Comparison of ENCODE assay signal across 14 cellular contexts in genomic region chr9:113712053-113712452, GRCh38.
A peak's percentile ranks its signal among the peaks of the same experiment; 100 is the strongest.
DNase-seq lines count a peak whose midpoint lies in the region; ATAC-seq and TF ChIP-seq lines count a peak whose summit lies in the region.
"Had no signal": no experiment of that assay in that cellular context is flagged by ENCODE, and none has a peak within 500 bp of the region (broad histone marks: within the 10 kb centered on the region; RNA-seq: fewer than 3 reads in every experiment).

No MANE protein-coding gene starts in this region.

- no peak overlapping the region for H2BK20ac ChIP-seq in IMR-90 (ENCODE audit: low read depth, low read length)

- dilution Hi-C loops in IMR-90 (cut with HindIII; ENCODE audit: low sequenced_read_pairs, unreplicated experiment) = no loop called here

- no peaks in the 10 kb centered on the region for H3K36me3 ChIP-seq in IMR-90 (ENCODE audit: control insufficient read depth, insufficient read depth, low read length)
- H3K36me3 ChIP-seq: ovary had no signal

- no peak overlapping the region for H2AK9ac ChIP-seq in IMR-90 (replicated peaks; ENCODE audit: low read depth, low read length, poor library complexity)

- TF ChIP-seq CTCF in AG10803 (conservative IDR thresholded peaks at IDR 0.05; ENCODE audit: low read length) = no peak
- TF ChIP-seq CTCF in IMR-90 (conservative IDR thresholded peaks at IDR 0.05; ENCODE audit: low read depth, low read length) = no peak
- no peak for TF ChIP-seq CTCF in omental fat pad (IDR thresholded peaks at IDR 0.05)

- no peaks in the 10 kb centered on the region for H3K9me1 ChIP-seq in IMR-90 (ENCODE audit: insufficient read depth, low read length)

- no peak overlapping the region for H2BK120ac ChIP-seq in IMR-90 (ENCODE audit: low read depth, low read length)

- H3K4me1 ChIP-seq in IMR-90 (ENCODE audit: control insufficient read depth, insufficient read depth, low read length) = peaks cover 1% of the 10 kb centered on the region; the same call in 1 of the 2 replicates

- no CpG with 5 or more reads among the region's 2 CpGs for WGBS in IMR-90 (ENCODE audit: extremely low coverage in 2 of 2, insufficient read length in 1 of 2), 2 experiments

- H3K4me2 ChIP-seq in IMR-90 (ENCODE audit: low read depth, low read length) = no peak overlapping the region

- peaks cover 14% of the 10 kb centered on the region for H3K9me3 ChIP-seq in IMR-90 (ENCODE audit: control insufficient read depth, insufficient read depth, low read length)
- H3K9me3 ChIP-seq: ovary had no signal

- BruUV-seq in IMR-90 (replicated peaks; lab: Mats Ljungman, UMichigan) = no TSS peak

- H3K27ac ChIP-seq in IMR-90 (ENCODE audit: insufficient read depth, low read length) = no peak overlapping the region
- H3K27ac ChIP-seq: ovary had no signal

- no peak overlapping the region for H3K9ac ChIP-seq in IMR-90 (ENCODE audit: low read depth, low read length)

- H4K91ac ChIP-seq in IMR-90 (ENCODE audit: insufficient read depth, low read depth, low read length) = no peak overlapping the region

- no peak overlapping the region for H3K23ac ChIP-seq in IMR-90 (ENCODE audit: low read depth, low read length)

- H2AK5ac ChIP-seq in IMR-90 (ENCODE audit: low read depth, low read length) = no peak overlapping the region

- H3K56ac ChIP-seq in IMR-90 (ENCODE audit: extremely low read depth, insufficient read depth, low read length) = no peak overlapping the region

- POLR2A ChIA-PET in IMR-90 (lab: Charles Lee; ENCODE audit: unreplicated experiment) = no interaction called here

- H4K20me1 ChIP-seq in IMR-90 (ENCODE audit: insufficient read depth, low read length) = no peaks in the 10 kb centered on the region

- in situ Hi-C loops in IMR-90 (cut with MboI; ENCODE audit: low sequenced_read_pairs) = no loop called here

- TF ChIP-seq POLR2A in IMR-90 (IDR thresholded peaks at IDR 0.05; ENCODE audit: low read depth, low read length) = no peak

- no peak overlapping the region for H4K5ac ChIP-seq in IMR-90 (ENCODE audit: low read depth, low read length)

- DNase-seq in AG10803 (ENCODE audit: low read depth) (peak; percentile 5), IMR-90 (peak; percentile 65), brain pericyte (ENCODE audit: low read depth, low spot score) (peak; percentile 48), left kidney (ENCODE audit: low read depth, low spot score) (peak; percentile 11), NCI-H774 (lab: John Stamatoyannopoulos, UW) (no peak), omental fat pad (ENCODE audit: low spot score) (no peak)
- DNase-seq: activated CD4-positive, alpha-beta T cell treated with anti-CD3 and anti-CD28 coated beads, Interleukin-2, amount 50 U/mL, for 1 hour; activated gamma-delta T cell treated with Interleukin-2 at 50 U/mL for 16 hours; ovary; stimulated activated CD4-positive, alpha-beta T cell treated with anti-CD3 and anti-CD28 coated beads, Interleukin-2, amount 100 ng/mL, for 48 hours; stimulated activated naive CD8-positive, alpha-beta T cell treated with anti-CD3 and anti-CD28 coated beads, Interleukin-15, Interleukin-2, amounts not matched to agents 100 U/mL and 50 U/mL, for 24 hours; T-helper 1 cell had no signal

- H3K4ac ChIP-seq in IMR-90 (ENCODE audit: low read depth, low read length) = no peak overlapping the region

- intact Hi-C loops in IMR-90 (cut with micrococcal nuclease) = no loop called here

- no peak overlapping the region for H3K14ac ChIP-seq in IMR-90 (replicated peaks; ENCODE audit: low read depth, low read length)

- TF ChIP-seq RAD21 in IMR-90 (IDR thresholded peaks at IDR 0.05; ENCODE audit: low read length) = no peak

- ATAC-seq in IMR-90 (ENCODE audit: low read depth) = peak; percentile 32; the same call in 1 of the 2 replicates
- ATAC-seq in HG03521 (IDR thresholded peaks at IDR 0.05; ENCODE audit: unreplicated experiment) = no peak
- no peak for ATAC-seq in GM21825 (IDR thresholded peaks at IDR 0.05; ENCODE audit: unreplicated experiment)
- ATAC-seq in omental fat pad (ENCODE audit: low FRiP score) = no peak
- ATAC-seq: stimulated activated naive CD8-positive, alpha-beta T cell treated with anti-CD3 and anti-CD28 coated beads, Interleukin-15, Interleukin-2, amounts not matched to agents 100 U/mL and 50 U/mL, for 24 hours had no signal

- H4K8ac ChIP-seq in IMR-90 (ENCODE audit: low read depth in 2 of 2, low read length in 2 of 2) = no peak overlapping the region

- H3K18ac ChIP-seq in IMR-90 (ENCODE audit: low read depth, low read length) = no peak overlapping the region

- peaks cover 20% of the 10 kb centered on the region for H3K27me3 ChIP-seq in IMR-90 (ENCODE audit: control insufficient read depth, insufficient read depth, low read length)
- H3K27me3 ChIP-seq: ovary had no signal

- H3K4me3 ChIP-seq in AG10803 (ENCODE audit: low read length) (no peak overlapping the region), IMR-90 (ENCODE audit: insufficient read depth, low read depth, low read length) (no peak overlapping the region)
- H3K4me3 ChIP-seq: ovary had no signal

- H3K79me1 ChIP-seq in IMR-90 (ENCODE audit: low read depth in 1 of 2, low read length in 2 of 2) = no peaks in the 10 kb centered on the region

- no peak overlapping the region for H2AFZ ChIP-seq in IMR-90 (replicated peaks; ENCODE audit: low read length, poor library complexity)

- H2BK5ac ChIP-seq in IMR-90 (ENCODE audit: low read depth, low read length, poor library complexity, severe bottlenecking) = no peak overlapping the region

- CTCF ChIA-PET in IMR-90 (lab: Yijun Ruan, JAX) = no interaction called here

- H2BK15ac ChIP-seq in IMR-90 (ENCODE audit: low read depth, low read length) = no peak overlapping the region

TF ChIP-seq in IMR-90, 13 proteins besides CTCF, POLR2A, EP300 and RAD21:
- TF ChIP-seq MAFK (IDR thresholded peaks at IDR 0.05; ENCODE audit: low read depth, low read length) = no peak
- no peak for TF ChIP-seq RFX5 (IDR thresholded peaks at IDR 0.05; ENCODE audit: low read depth, low read length)
- peak; percentile 50; the same call in 1 of the 2 replicates for TF ChIP-seq BHLHE40 (IDR thresholded peaks at IDR 0.05; ENCODE audit: low read depth, low read length)

Comparison
In these comparisons a context has a peak if more than half of its experiments do, and no peak if none do; other contexts are left out.
1. DNase-seq: peak in AG10803 (single experiment), IMR-90 (single experiment), brain pericyte (single experiment) and left kidney (single experiment); none in NCI-H774 (single experiment) and omental fat pad (single experiment).